In the genomic region with DNA sequence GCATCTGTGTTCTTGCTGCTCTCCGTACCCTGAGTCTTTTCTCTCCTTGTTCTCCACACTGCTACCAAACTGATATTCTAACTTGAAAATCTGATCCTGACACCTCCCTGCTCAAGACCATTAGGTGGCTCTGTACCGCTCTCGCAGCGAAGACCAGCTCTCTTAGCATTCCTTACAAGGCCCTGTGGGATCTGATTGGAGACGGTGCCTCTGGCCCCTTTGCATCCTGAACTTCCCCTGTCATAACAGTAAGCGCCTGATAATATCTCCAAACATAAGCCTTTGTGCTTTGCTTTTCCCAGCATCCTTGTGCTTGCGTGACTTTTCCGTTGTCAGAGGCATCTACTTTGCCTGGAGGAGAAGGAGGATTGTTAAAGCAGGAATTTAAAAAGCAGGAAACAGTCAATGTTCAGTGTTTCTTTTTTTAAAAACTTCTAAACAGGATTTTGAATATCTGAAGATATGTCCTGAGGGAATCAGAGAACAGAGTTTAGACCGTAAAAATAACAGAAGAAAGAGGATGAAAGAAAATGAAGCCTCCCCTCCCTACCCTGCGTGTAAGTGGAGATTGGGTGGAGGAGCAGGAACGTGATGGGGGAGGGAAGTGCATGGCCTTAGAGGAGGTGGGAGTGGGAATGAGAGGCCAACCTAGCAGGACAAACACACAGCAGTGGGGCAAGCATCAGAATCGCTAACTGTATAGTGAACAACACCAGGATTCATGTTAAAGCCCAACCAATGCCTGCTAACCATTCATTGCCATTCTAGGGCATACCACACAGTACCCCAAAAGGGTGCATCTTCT, we compare ENCODE assay signal across 10 cellular contexts.
DNase-seq lines count a peak whose midpoint lies in the region; ATAC-seq and TF ChIP-seq lines count a peak whose summit lies in the region.
"Had no signal": no experiment of that assay in that cellular context is flagged by ENCODE, and none has a peak within 500 bp of the region (broad histone marks: within the 10 kb centered on the region; RNA-seq: fewer than 3 reads in every experiment).

No MANE protein-coding gene starts in this region.

- peak in 3 of 4 donors; percentile 44 to 77 (median 57) for ATAC-seq in heart left ventricle
- peak; percentile 69 for ATAC-seq in aorta (ENCODE audit: low FRiP score)

- H3K9me3 ChIP-seq in heart left ventricle: peaks cover 0 to 11% (median 0%) of the 10 kb centered on the region in 12 donors
- H3K9me3 ChIP-seq in right atrium auricular region: peaks cover 0 to 6% of the 10 kb centered on the region in 2 donors
- no peaks in the 10 kb centered on the region for H3K9me3 ChIP-seq in esophagus (ENCODE audit: control insufficient read depth in 2 of 2, insufficient read depth in 1 of 2, low read depth in 1 of 2, low read length in 1 of 2)
- peaks cover 6% of the 10 kb centered on the region for H3K9me3 ChIP-seq in mesenchymal stem cell (ENCODE audit: control insufficient read depth, low read length)
- H3K9me3 ChIP-seq in aorta (ENCODE audit: control insufficient read depth, low read length): peaks cover 1% of the 10 kb centered on the region

- H3K4me1 ChIP-seq in heart left ventricle (peaks cover 0 to 6% (median 0%) of the 10 kb centered on the region in 12 donors), right atrium auricular region (no peaks in the 10 kb centered on the region), esophagus (ENCODE audit: control insufficient read depth in 2 of 2, insufficient read depth in 2 of 2, low read length in 1 of 2) (peaks cover 0 to 3% of the 10 kb centered on the region in 2 donors), mesenchymal stem cell (ENCODE audit: control insufficient read depth, insufficient read depth, low read depth, low read length) (peaks cover 13% of the 10 kb centered on the region), aorta (ENCODE audit: control insufficient read depth in 1 of 2, insufficient read depth in 2 of 2, low read length in 2 of 2) (no peaks in the 10 kb centered on the region)
- H3K4me1 ChIP-seq: BLaER1 had no signal

- no peak overlapping the region for H3K4me2 ChIP-seq in mesenchymal stem cell (ENCODE audit: low read length, poor library complexity, severe bottlenecking)
- H3K4me2 ChIP-seq: BLaER1 had no signal

- no peak overlapping the region for H2BK5ac ChIP-seq in mesenchymal stem cell (ENCODE audit: low read depth, low read length, poor library complexity, severe bottlenecking)

- no peak overlapping the region for H3K4me3 ChIP-seq in heart left ventricle
- no peak overlapping the region for H3K4me3 ChIP-seq in right atrium auricular region
- H3K4me3 ChIP-seq in esophagus (ENCODE audit: low read depth in 1 of 2, low read length in 2 of 2): no peak overlapping the region
- H3K4me3 ChIP-seq in mesenchymal stem cell (ENCODE audit: insufficient read depth in 1 of 2, low read depth in 1 of 2, low read length in 2 of 2): no peak overlapping the region
- H3K4me3 ChIP-seq in aorta (ENCODE audit: low read length in 2 of 2): no peak overlapping the region
- H3K4me3 ChIP-seq: BLaER1 had no signal

- no peak overlapping the region for H3K23ac ChIP-seq in mesenchymal stem cell (ENCODE audit: low read length in 2 of 2)

- peak overlapping the region in 1 of 2 experiments; percentile 35 for H3K4ac ChIP-seq in mesenchymal stem cell (ENCODE audit: low read depth in 1 of 2, low read length in 2 of 2)

- no peak for TF ChIP-seq POLR2A in heart left ventricle (IDR thresholded peaks at IDR 0.05)

- DNase-seq in heart left ventricle: no peak
- no peak for DNase-seq in right atrium auricular region (ENCODE audit: low spot score)
- DNase-seq in mesenchymal stem cell: peak; percentile 81
- no peak for DNase-seq in aorta
- no peak for DNase-seq in stimulated activated CD4-positive, alpha-beta T cell treated with anti-CD3 and anti-CD28 coated beads, Interleukin-4, amount 100 ng/mL, for 4 hours
- no peak for DNase-seq in stimulated activated CD4-positive, alpha-beta T cell treated with anti-CD3 and anti-CD28 coated beads, Interleukin-1b, Interleukin-23, amount 100 ng/mL, for 48 hours
- no peak for DNase-seq in KBM-7
- DNase-seq: SHP77 had no signal

- peak overlapping the region; percentile 54 for H2BK15ac ChIP-seq in mesenchymal stem cell (ENCODE audit: low read depth, poor library complexity, severe bottlenecking)

- no peaks in the 10 kb centered on the region for H3K79me1 ChIP-seq in mesenchymal stem cell (replicated peaks; ENCODE audit: low read length, poor library complexity, severe bottlenecking)

- H4K8ac ChIP-seq in mesenchymal stem cell (ENCODE audit: low read length): peak overlapping the region; percentile 97

- H3K14ac ChIP-seq in mesenchymal stem cell (ENCODE audit: low read length in 2 of 2): no peak overlapping the region

- TF ChIP-seq CTCF in heart left ventricle (IDR thresholded peaks at IDR 0.05): peak in 3 of 12 donors; percentile 12 to 34 (median 32)
- peak in 1 of 2 donors; percentile 24 for TF ChIP-seq CTCF in right atrium auricular region (IDR thresholded peaks at IDR 0.05)

- H4K91ac ChIP-seq in mesenchymal stem cell (ENCODE audit: low read length): peak overlapping the region; percentile 87

- peak overlapping the region; percentile 8 for H3K9ac ChIP-seq in mesenchymal stem cell (ENCODE audit: low read length)
- H3K9ac ChIP-seq: BLaER1 had no signal

- in situ Hi-C loops in KBM-7 (cut with MboI; ENCODE audit: low pct_unique_long_range_greater_than_20kb, low sequenced_read_pairs): no loop called here

- peak overlapping the region in 1 of 2 experiments; percentile 64 for H3K18ac ChIP-seq in mesenchymal stem cell (ENCODE audit: low read depth in 1 of 2, low read length in 2 of 2)

- H2AK5ac ChIP-seq in mesenchymal stem cell (ENCODE audit: low read length, severe bottlenecking): peak overlapping the region; percentile 38

- H2AFZ ChIP-seq in mesenchymal stem cell (ENCODE audit: low read depth, low read length): no peak overlapping the region

- WGBS in heart left ventricle, 4 donors: 29 to 49% (median 38%) methylated on average over 12 of the region's 12 CpGs
- WGBS in esophagus, 2 donors: 54 to 63% methylated on average over 12 of the region's 12 CpGs
- WGBS in mesenchymal stem cell: 31% methylated on average over 12 of the region's 12 CpGs
- WGBS in aorta, 2 donors: 29 to 33% methylated on average over 12 of the region's 12 CpGs

- intact Hi-C loops in heart left ventricle (cut with DNase I) (no loop called here), aorta (cut with DNase I) (loop anchor here in 1 of 2 donors (10.0 kb wide), 1 partner anchor 72 kb away; no protein-coding TSS in a partner anchor)

- H3K27me3 ChIP-seq in heart left ventricle: peaks cover 0 to 4% (median 0%) of the 10 kb centered on the region in 9 donors
- H3K27me3 ChIP-seq in right atrium auricular region: no peaks in the 10 kb centered on the region
- no peaks in the 10 kb centered on the region for H3K27me3 ChIP-seq in esophagus (ENCODE audit: control insufficient read depth in 1 of 2, insufficient read depth in 2 of 2, low read length in 2 of 2)
- H3K27me3 ChIP-seq in mesenchymal stem cell (ENCODE audit: control insufficient read depth in 1 of 2, insufficient read depth in 1 of 2, low read length in 2 of 2): no peaks in the 10 kb centered on the region
- H3K27me3 ChIP-seq in aorta (ENCODE audit: control insufficient read depth in 1 of 2, insufficient read depth in 2 of 2, low read length in 1 of 2): peaks cover 0 to 2% of the 10 kb centered on the region in 2 donors

- H3K36me3 ChIP-seq in heart left ventricle (no peaks in the 10 kb centered on the region), right atrium auricular region (no peaks in the 10 kb centered on the region), esophagus (ENCODE audit: control insufficient read depth in 2 of 2, insufficient read depth in 2 of 2, low read length in 1 of 2) (no peaks in the 10 kb centered on the region), mesenchymal stem cell (ENCODE audit: control insufficient read depth in 1 of 2, insufficient read depth in 2 of 2, low read depth in 1 of 2, low read length in 2 of 2) (peaks cover 0 to 6% of the 10 kb centered on the region in 2 experiments), aorta (ENCODE audit: control insufficient read depth in 1 of 2, insufficient read depth in 2 of 2, low read length in 1 of 2) (no peaks in the 10 kb centered on the region)
- H3K36me3 ChIP-seq: BLaER1 had no signal

- H2BK120ac ChIP-seq in mesenchymal stem cell (ENCODE audit: low read depth, low read length): peak overlapping the region; percentile 78

- H3K27ac ChIP-seq in heart left ventricle (peak overlapping the region in 1 of 12 donors; percentile 67), right atrium auricular region (peak overlapping the region in 1 of 2 donors; percentile 51), esophagus (ENCODE audit: low read depth in 2 of 2, low read length in 1 of 2) (peak overlapping the region; percentile 34 to 64), mesenchymal stem cell (ENCODE audit: low read length, poor library complexity, severe bottlenecking) (no peak overlapping the region), aorta (ENCODE audit: low read depth in 1 of 2, low read length in 2 of 2) (no peak overlapping the region)
- H3K27ac ChIP-seq: BLaER1 had no signal

- H2BK12ac ChIP-seq in mesenchymal stem cell (ENCODE audit: low read length in 2 of 2): peak overlapping the region; percentile 51 to 63

Comparison
In these comparisons a context has a peak if more than half of its experiments do, and no peak if none do; other contexts are left out.
1. H3K27ac ChIP-seq: peak in esophagus (2 of 2); none in mesenchymal stem cell (single experiment) and aorta (0 of 2).